Comparison of ENCODE assay signal across 9 cellular contexts in the genomic region with DNA sequence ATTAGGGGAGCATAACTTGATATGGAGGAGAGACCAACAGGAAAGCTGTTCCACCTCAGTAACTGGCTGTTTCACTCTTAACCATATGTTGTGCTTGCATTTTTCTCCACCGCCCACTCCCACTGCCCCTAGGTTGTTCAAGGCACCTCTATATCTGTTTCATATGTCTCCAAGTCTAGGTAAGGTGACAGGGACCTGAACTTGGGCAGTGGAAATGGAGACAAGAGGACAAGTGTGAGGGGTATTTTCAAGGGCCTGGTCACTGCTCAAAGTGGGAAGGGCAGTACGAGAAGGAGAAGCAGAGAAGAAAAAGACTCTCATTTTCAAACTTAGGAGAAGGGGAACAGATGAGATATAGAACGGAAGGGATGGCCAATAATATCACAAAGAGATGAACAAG. TPM values are rescaled to one million over a fixed set of nuclear protein-coding genes. Genes with fewer than 3 reads are reported as not detected.
DNase-seq lines count a peak whose midpoint lies in the region; ATAC-seq, FAIRE-seq and TF ChIP-seq lines count a peak whose summit lies in the region.
"Had no signal": no experiment of that assay in that cellular context is flagged by ENCODE, and none has a peak within 500 bp of the region (broad histone marks: within the 10 kb centered on the region; RNA-seq: fewer than 3 reads in every experiment).

No MANE protein-coding gene starts in this region.

- in situ Hi-C loops in HepG2 (cut with HindIII; ENCODE audit: extremely low pct_ligation_motif_present, low pct_unique_long_range_greater_than_20kb) (no loop called here), transverse colon (cut with MboI; ENCODE audit: low pct_ligation_motif_present in 1 of 4, low pct_unique_long_range_greater_than_20kb in 1 of 4, low sequenced_read_pairs in 3 of 4) (loop anchor here in 2 of 4 donors (10.0 to 25.0 kb wide), 2 partner anchors 51 to 103 kb away; no protein-coding TSS in a partner anchor)

- DNase-seq in HepG2 (ENCODE audit: low spot score) (no peak), right lobe of liver (no peak), NCI-H524 treated with DMSO at 0.1 percent for 48 hours (lab: John Stamatoyannopoulos, UW) (peak; percentile 4), transverse colon (no peak), type B pancreatic cell (ENCODE audit: extremely low spot score, unreplicated experiment) (no peak)
- DNase-seq: Caco-2 had no signal

- peak overlapping the region; percentile 85; the same call in 1 of the 2 replicates for H3K9ac ChIP-seq in HepG2 (ENCODE audit: insufficient read depth, low read depth, low read length)

- peak overlapping the region; percentile 94 for H3K4me2 ChIP-seq in HepG2 (ENCODE audit: low read depth, low read length)

- 83% methylated on average over 3 of the region's 3 CpGs for WGBS in HepG2 (ENCODE audit: low lambda C conversion rate)
- WGBS in right lobe of liver (ENCODE audit: insufficient coverage, low coverage, low lambda C conversion rate, missing lambda C conversion rate): 89% methylated on average over 3 of the region's 3 CpGs
- 75 to 85% methylated on average over 2 to 3 of the region's 3 CpGs for WGBS in transverse colon (ENCODE audit: low coverage in 1 of 2), 2 donors

- no peaks in the 10 kb centered on the region for H3K9me3 Mint-ChIP-seq in type B pancreatic cell

- intact Hi-C loops in HepG2 (cut with micrococcal nuclease; ENCODE audit: unreplicated experiment): loop anchor here (10.0 kb wide), 1 partner anchor 271 kb away; a partner anchor contains a TSS
- intact Hi-C loops in right lobe of liver (cut with DNase I): no loop called here
- intact Hi-C loops in transverse colon (cut with DNase I; ENCODE audit: low total_unique reads): loop anchor here (10.0 kb wide), 2 partner anchors 111 to 119 kb away; no protein-coding TSS in a partner anchor

- H3K4me3 ChIP-seq in HepG2 (replicated peaks in 1 of 3; ENCODE audit: insufficient read depth in 1 of 3, low read depth in 2 of 3, low read length in 3 of 3) (peak overlapping the region; percentile 17 to 91 (median 90); a peak in 4 of 6 replicates), right lobe of liver (no peak overlapping the region), iPS-11a (ENCODE audit: low read depth, low read length) (peak overlapping the region; percentile 99), transverse colon (peak overlapping the region in 2 of 4 donors; percentile 70 to 75)

- peaks cover 14% of the 10 kb centered on the region for H3K4me1 Mint-ChIP-seq in type B pancreatic cell (ENCODE audit: unreplicated experiment)

- H3K27me3 ChIP-seq in HepG2 (ENCODE audit: control insufficient read depth in 1 of 2, insufficient read depth in 2 of 2, low read length in 2 of 2): no peaks in the 10 kb centered on the region; a peak in 1 of 5 replicates
- H3K27me3 ChIP-seq in right lobe of liver: peaks cover 0 to 8% of the 10 kb centered on the region in 2 donors
- no peaks in the 10 kb centered on the region for H3K27me3 ChIP-seq in transverse colon

- H3K79me2 ChIP-seq in HepG2 (ENCODE audit: insufficient read depth, low read length): peaks cover 79% of the 10 kb centered on the region

- TF ChIP-seq CTCF in HepG2 (CRISPR knock-in tag; IDR thresholded peaks at IDR 0.05) (no peak), right lobe of liver (IDR thresholded peaks at IDR 0.05) (no peak), transverse colon (IDR thresholded peaks at IDR 0.05) (no peak), type B pancreatic cell (conservative IDR thresholded peaks at IDR 0.05) (no peak)

- no peak overlapping the region for H3K27ac Mint-ChIP-seq in type B pancreatic cell

- H3K27ac ChIP-seq in HepG2 (ENCODE audit: extremely low read length, insufficient read depth, low read length) (no peak overlapping the region), right lobe of liver (no peak overlapping the region), transverse colon (peak overlapping the region; percentile 92 to 96 (median 93))

- peaks cover 78% of the 10 kb centered on the region for H3K4me1 ChIP-seq in HepG2 (ENCODE audit: insufficient read depth, low read length)
- H3K4me1 ChIP-seq in right lobe of liver: peaks cover 0 to 9% (median 0%) of the 10 kb centered on the region in 4 donors
- peaks cover 0 to 77% (median 32%) of the 10 kb centered on the region in 4 donors for H3K4me1 ChIP-seq in transverse colon

- CTCF ChIA-PET in HepG2 (lab: Yijun Ruan, JAX; ENCODE audit: low intra/inter-chr PET ratio, low total read pairs): no interaction called here

- H3K36me3 ChIP-seq in HepG2 (replicated peaks in 1 of 2; ENCODE audit: control insufficient read depth in 1 of 2, insufficient read depth in 2 of 2, low read length in 2 of 2): no peaks in the 10 kb centered on the region
- H3K36me3 ChIP-seq in right lobe of liver: no peaks in the 10 kb centered on the region
- H3K36me3 ChIP-seq in transverse colon: no peaks in the 10 kb centered on the region

- peaks cover 47% of the 10 kb centered on the region for H4K20me1 ChIP-seq in HepG2 (ENCODE audit: insufficient read depth, low read length)

- no peak overlapping the region for H3K4me3 Mint-ChIP-seq in type B pancreatic cell

- no peaks in the 10 kb centered on the region for H3K9me3 ChIP-seq in HepG2 (ENCODE audit: low read length)
- no peaks in the 10 kb centered on the region for H3K9me3 ChIP-seq in right lobe of liver
- no peaks in the 10 kb centered on the region for H3K9me3 ChIP-seq in transverse colon
- H3K9me3 ChIP-seq: Caco-2 had no signal

- TF ChIP-seq POLR2A in HepG2 (IDR thresholded peaks at IDR 0.05; ENCODE audit: insufficient read depth in 1 of 2, low read depth in 2 of 2, low read length in 2 of 2) (no peak), right lobe of liver (IDR thresholded peaks at IDR 0.05) (no peak), transverse colon (IDR thresholded peaks at IDR 0.05) (no peak)

- no peak for TF ChIP-seq EP300 in HepG2 (IDR thresholded peaks at IDR 0.05; ENCODE audit: low read depth in 2 of 2, low read length in 2 of 2)
- no peak for TF ChIP-seq EP300 in HepG2 (CRISPR knock-in tag; IDR thresholded peaks at IDR 0.05; ENCODE audit: borderline replicate concordance)
- no peak for TF ChIP-seq EP300 in transverse colon (IDR thresholded peaks at IDR 0.05; ENCODE audit: low read depth)

- ATAC-seq in HepG2: no peak
- no peak for ATAC-seq in right lobe of liver
- ATAC-seq in GM18520 (IDR thresholded peaks at IDR 0.05; ENCODE audit: unreplicated experiment): no peak
- no peak for ATAC-seq in GM18498 (IDR thresholded peaks at IDR 0.05; ENCODE audit: unreplicated experiment)

- TF ChIP-seq RAD21 in HepG2 (CRISPR knock-in tag; IDR thresholded peaks at IDR 0.05): no peak

- no TSS peak for BruUV-seq in HepG2 (replicated peaks; lab: Mats Ljungman, UMichigan)

- POLR2A ChIA-PET in HepG2 (lab: Yijun Ruan, JAX): no interaction called here

- no peak for FAIRE-seq in HepG2 (lab: Jason Lieb, UNC)

- peaks cover 3% of the 10 kb centered on the region for H3K36me3 Mint-ChIP-seq in type B pancreatic cell

- H3K27me3 Mint-ChIP-seq in type B pancreatic cell: no peaks in the 10 kb centered on the region

- no peak overlapping the region for H2AFZ ChIP-seq in HepG2 (ENCODE audit: low read length)

TF ChIP-seq in HepG2, 621 proteins besides CTCF, POLR2A, EP300 and RAD21 (continues in another document):
- no peak for TF ChIP-seq ZNF367 (CRISPR knock-in tag; IDR thresholded peaks at IDR 0.05; ENCODE audit: borderline replicate concordance)
- TF ChIP-seq, protein P1, sequence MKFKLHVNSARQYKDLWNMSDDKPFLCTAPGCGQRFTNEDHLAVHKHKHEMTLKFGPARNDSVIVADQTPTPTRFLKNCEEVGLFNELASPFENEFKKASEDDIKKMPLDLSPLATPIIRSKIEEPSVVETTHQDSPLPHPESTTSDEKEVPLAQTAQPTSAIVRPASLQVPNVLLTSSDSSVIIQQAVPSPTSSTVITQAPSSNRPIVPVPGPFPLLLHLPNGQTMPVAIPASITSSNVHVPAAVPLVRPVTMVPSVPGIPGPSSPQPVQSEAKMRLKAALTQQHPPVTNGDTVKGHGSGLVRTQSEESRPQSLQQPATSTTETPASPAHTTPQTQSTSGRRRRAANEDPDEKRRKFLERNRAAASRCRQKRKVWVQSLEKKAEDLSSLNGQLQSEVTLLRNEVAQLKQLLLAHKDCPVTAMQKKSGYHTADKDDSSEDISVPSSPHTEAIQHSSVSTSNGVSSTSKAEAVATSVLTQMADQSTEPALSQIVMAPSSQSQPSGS (CRISPR knock-in tag; IDR thresholded peaks at IDR 0.05): 0 out of 2 replicates have a peak, but pooled peaks have one; percentile 4
- TF ChIP-seq MIXL1 (CRISPR knock-in tag; IDR thresholded peaks at IDR 0.05): no peak

RNA-seq across cellular contexts. Expression of a gene that starts 3.1 kb away (rescaled TPM):
- 47.0 and 49.8 TPM in 2 replicates for total RNA-seq in HepG2 (2016; rRNA removed; fragmentation: Illumina TruSeq; extraction: Trizol)
- total RNA-seq in HepG2 (2016; cell fraction: cytosol; rRNA removed; fragmentation: Illumina TruSeq; extraction: Trizol; ENCODE audit: low read depth): 38.0 and 39.4 TPM in 2 replicates
- 47.7 and 50.5 TPM in 2 replicates for total RNA-seq in HepG2 (2016; cell fraction: insoluble cytoplasmic fraction; rRNA removed; fragmentation: Illumina TruSeq; extraction: Trizol)
- total RNA-seq in HepG2 (2016; cell fraction: membrane; rRNA removed; fragmentation: Illumina TruSeq; extraction: Trizol): 32.7 and 33.7 TPM in 2 replicates
- total RNA-seq in HepG2 (2016; cell fraction: nucleus; rRNA removed; fragmentation: Illumina TruSeq; extraction: Trizol): 56.8 and 57.5 TPM in 2 replicates
- 42.0 and 50.6 TPM in 2 replicates for polyA plus RNA-seq in HepG2 (2011; rRNA removed)
- polyA plus RNA-seq in HepG2 (2011; cell fraction: cytosol; rRNA removed): 23.8 and 38.5 TPM in 2 replicates
- 23.7 and 30.2 TPM in 2 replicates for polyA plus RNA-seq in HepG2 (2011; cell fraction: nucleus; rRNA removed)
- polyA plus RNA-seq in HepG2 (2012): 35.2 and 56.5 TPM in 2 replicates
- 4.1 and 5.4 TPM in 2 replicates for polyA plus RNA-seq in HepG2 (2016; cell fraction: cytosol; fragmentation: Illumina TruSeq; extraction: Trizol; ENCODE audit: low read depth)
- 25.3 and 31.2 TPM in 2 replicates for polyA plus RNA-seq in HepG2 (2016; cell fraction: insoluble cytoplasmic fraction; fragmentation: Illumina TruSeq; extraction: Trizol; ENCODE audit: low read depth)
- polyA plus RNA-seq in HepG2 (2016; cell fraction: membrane; fragmentation: Illumina TruSeq; extraction: Trizol; ENCODE audit: low read depth): 10.1 and 10.4 TPM in 2 replicates
- polyA plus RNA-seq in HepG2 (2016; cell fraction: nucleus; fragmentation: Illumina TruSeq; extraction: Trizol; ENCODE audit: insufficient read depth, low read depth): 39.9 and 42.9 TPM in 2 replicates
- 122 and 355 TPM in 2 replicates for polyA minus RNA-seq in HepG2 (2011; rRNA and poly(A)+ RNA removed; ENCODE audit: low replicate concordance)
- 81.0 and 98.9 TPM in 2 replicates for polyA minus RNA-seq in HepG2 (2011; cell fraction: cytosol; rRNA and poly(A)+ RNA removed)
- polyA minus RNA-seq in HepG2 (2011; cell fraction: nucleus; rRNA and poly(A)+ RNA removed): 132 and 143 TPM in 2 replicates
- 10 to 100 TPM in 4 of 6 experiments, 1 to 10 TPM in 2; 7.9 to 20.7 (median 12.2) TPM for total RNA-seq in right lobe of liver
- total RNA-seq in transverse colon: 100 to 1,000 TPM in 3 of 4 donors, 10 to 100 TPM in 1; 36.8 to 139 (median 117) TPM
- 99.8 and 174 TPM in 2 replicates for total RNA-seq in type B pancreatic cell (ENCODE audit: low replicate concordance)

Comparison
In these comparisons a context has a peak if more than half of its experiments do, and no peak if none do; other contexts are left out.
1. H3K4me3 ChIP-seq: peak in HepG2 (3 of 3) and iPS-11a (single experiment); none in right lobe of liver (0 of 3).
2. intact Hi-C loops: an anchor here in HepG2 (10.0 kb wide) and transverse colon (10.0 kb wide); none called in right lobe of liver.
3. H3K27ac ChIP-seq: peak in transverse colon (4 of 4); none in HepG2 (single experiment) and right lobe of liver (0 of 3).